1 cellular context compared by ENCODE assay signal in genomic region chr2:11213090-11213638, GRCh38.
A peak's percentile ranks its signal among the peaks of the same experiment; 100 is the strongest.
TF ChIP-seq lines count a peak whose summit lies in the region.

No MANE protein-coding gene starts in this region.

TF ChIP-seq in SK-N-SH, 30 proteins besides CTCF, POLR2A, EP300 and RAD21 (continued from another document):
- TF ChIP-seq TCF12 (IDR thresholded peaks at IDR 0.05) (peak; percentile 75), USF2 (IDR thresholded peaks at IDR 0.05; ENCODE audit: borderline replicate concordance, low read depth, low read length) (no peak), ELF1 (IDR thresholded peaks at IDR 0.05) (no peak), YY1 (IDR thresholded peaks at IDR 0.05; ENCODE audit: low read depth) (no peak), REST (IDR thresholded peaks at IDR 0.05; ENCODE audit: low read depth, low read length) (no peak), FOXJ3 (CRISPR knock-in tag; IDR thresholded peaks at IDR 0.05) (no peak), GATA2 (CRISPR knock-in tag; IDR thresholded peaks at IDR 0.05) (no peak), MEF2A (IDR thresholded peaks at IDR 0.05; ENCODE audit: borderline replicate concordance, low read depth) (no peak), PBX3 (IDR thresholded peaks at IDR 0.05) (peak; percentile 66), RCOR1 (IDR thresholded peaks at IDR 0.05; ENCODE audit: low read length) (no peak), CHD2 (IDR thresholded peaks at IDR 0.05; ENCODE audit: low read length, partially characterized antibody) (no peak), TEAD4 (IDR thresholded peaks at IDR 0.05; ENCODE audit: borderline replicate concordance, insufficient read depth) (peak; percentile 42; the same call in 1 of the 2 replicates), NFIC (IDR thresholded peaks at IDR 0.05; ENCODE audit: borderline replicate concordance) (peak; percentile 80), JUND (IDR thresholded peaks at IDR 0.05) (peak; percentile 59), MAX (IDR thresholded peaks at IDR 0.05; ENCODE audit: low read depth) (no peak), USF1 (IDR thresholded peaks at IDR 0.05; ENCODE audit: borderline replicate concordance, low read depth) (no peak), ZBTB33 (IDR thresholded peaks at IDR 0.05; ENCODE audit: borderline replicate concordance, low read depth) (no peak), NRF1 (IDR thresholded peaks at IDR 0.05; ENCODE audit: low read depth, low read length) (no peak), SIN3A (IDR thresholded peaks at IDR 0.05; ENCODE audit: borderline replicate concordance, low read depth, low read length) (no peak), SMC3 (IDR thresholded peaks at IDR 0.05; ENCODE audit: low read depth, low read length) (no peak), POLR2AphosphoS5 (IDR thresholded peaks at IDR 0.05; ENCODE audit: low read depth, low read length) (peak; percentile 55; the same call in 1 of the 2 replicates), EZH2phosphoT487 (IDR thresholded peaks at IDR 0.05; ENCODE audit: borderline replicate concordance, low read depth) (no peak), FOSL2 (IDR thresholded peaks at IDR 0.05; ENCODE audit: borderline replicate concordance, low read depth) (peak; percentile 32; the same call in 1 of the 2 replicates), GABPA (IDR thresholded peaks at IDR 0.05; ENCODE audit: low read depth) (no peak), RFX5 (IDR thresholded peaks at IDR 0.05; ENCODE audit: low read length) (no peak), RXRA (IDR thresholded peaks at IDR 0.05; ENCODE audit: borderline replicate concordance, low read depth) (no peak)
